ENCODE assay signal across 8 cellular contexts in the genomic region with DNA sequence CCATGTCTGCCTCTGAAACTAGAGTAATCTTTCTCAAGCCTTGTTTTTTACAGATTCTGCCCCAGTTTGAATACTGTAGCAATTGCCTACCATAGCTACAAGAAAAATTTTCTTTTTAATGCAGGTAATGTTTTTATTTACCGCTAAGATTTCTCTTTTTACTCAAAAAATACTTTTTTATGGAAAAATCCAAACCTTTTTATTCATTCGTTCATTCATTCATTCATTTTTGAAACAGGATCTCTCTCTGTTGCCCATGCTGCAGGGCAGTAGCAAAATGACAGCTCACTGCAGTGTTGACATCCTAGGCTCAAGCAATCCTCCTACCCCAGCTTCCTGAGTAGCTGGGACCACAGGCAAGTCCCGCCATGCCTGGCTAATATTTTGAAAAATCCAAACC. TPM values are rescaled to one million over a fixed set of nuclear protein-coding genes. Genes with fewer than 3 reads are reported as not detected.
DNase-seq lines count a peak whose midpoint lies in the region; ATAC-seq and FAIRE-seq lines count a peak whose summit lies in the region.
"Had no signal": no experiment of that assay in that cellular context is flagged by ENCODE, and none has a peak within 500 bp of the region (broad histone marks: within the 10 kb centered on the region; RNA-seq: fewer than 3 reads in every experiment).

No MANE protein-coding gene starts in this region.

- H3K36me3 ChIP-seq in HUES48 (ENCODE audit: control insufficient read depth, insufficient read depth, low read length) (no peaks in the 10 kb centered on the region), iPS-18a (ENCODE audit: control insufficient read depth, low read depth, low read length) (no peaks in the 10 kb centered on the region), small intestine (ENCODE audit: control insufficient read depth in 2 of 2, insufficient read depth in 2 of 2, low read length in 2 of 2) (no peaks in the 10 kb centered on the region)

- peaks cover 22% of the 10 kb centered on the region; the same call in 1 of the 2 replicates for H3K4me1 ChIP-seq in HUES48 (ENCODE audit: control insufficient read depth, insufficient read depth, low read length)
- H3K4me1 ChIP-seq in iPS-18a (ENCODE audit: control insufficient read depth, low read depth, low read length) = peaks cover 18% of the 10 kb centered on the region
- H3K4me1 ChIP-seq in small intestine (ENCODE audit: control insufficient read depth in 2 of 2, insufficient read depth in 1 of 2, low read depth in 1 of 2, low read length in 1 of 2) = peaks cover 2 to 3% of the 10 kb centered on the region in 2 donors

- H3K9me3 Mint-ChIP-seq in T-cell = no peaks in the 10 kb centered on the region

- peak overlapping the region; percentile 87 to 94 (median 87) for H3K4me3 Mint-ChIP-seq in T-cell

- H3K27me3 ChIP-seq in HUES48 (ENCODE audit: control insufficient read depth, insufficient read depth, low read length) (peaks cover 53% of the 10 kb centered on the region), iPS-18a (ENCODE audit: control insufficient read depth, insufficient read depth, low read length) (peaks cover 88% of the 10 kb centered on the region), small intestine (ENCODE audit: control insufficient read depth in 2 of 2, insufficient read depth in 2 of 2, low read length in 2 of 2) (no peaks in the 10 kb centered on the region)

- ATAC-seq in T-cell (replicated peaks in 1 of 4) = no peak
- ATAC-seq in HG03280 (IDR thresholded peaks at IDR 0.05; ENCODE audit: unreplicated experiment) = no peak

- FAIRE-seq in small intestine (lab: Jason Lieb, UNC) = no peak

- POLR2A ChIA-PET in T-cell (lab: Charles Lee) = interaction anchor here (0.6 kb wide), 2 partner anchors 21 to 31 kb away, joined by 3 to 7 read pairs; no protein-coding TSS in a partner anchor

- 78 to 85% (median 83%) methylated on average over 3 of the region's 3 CpGs for WGBS in small intestine, 3 donors

- peaks cover 0 to 6% of the 10 kb centered on the region in 2 donors for H3K27me3 Mint-ChIP-seq in T-cell

- H3K27ac ChIP-seq in HUES48 (ENCODE audit: low read depth, low read length) (no peak overlapping the region), iPS-18a (ENCODE audit: low read length) (no peak overlapping the region), small intestine (ENCODE audit: low read depth in 1 of 2, low read length in 1 of 2) (peak overlapping the region; percentile 71 to 87)

- H3K36me3 Mint-ChIP-seq in T-cell = no peaks in the 10 kb centered on the region

- CTCF ChIA-PET in T-cell (lab: Charles Lee) = interaction anchor here in 1 of 2 donors (1.1 to 1.3 kb wide), 2 partner anchors 19 to 42 kb away, joined by 3 to 4 read pairs; no protein-coding TSS in a partner anchor

- no peak overlapping the region for H3K9ac ChIP-seq in HUES48 (ENCODE audit: low read depth, low read length)
- no peak overlapping the region for H3K9ac ChIP-seq in iPS-18a (ENCODE audit: low read length)

- H3K9me3 ChIP-seq in HUES48 (ENCODE audit: control insufficient read depth, insufficient read depth, low read length) (no peaks in the 10 kb centered on the region), iPS-18a (ENCODE audit: control insufficient read depth, low read depth, low read length) (no peaks in the 10 kb centered on the region), small intestine (ENCODE audit: control insufficient read depth, low read depth) (no peaks in the 10 kb centered on the region)

- H3K4me1 Mint-ChIP-seq in T-cell = peaks cover 30 to 33% (median 32%) of the 10 kb centered on the region in 3 donors

- no peak for DNase-seq in T-cell
- DNase-seq in small intestine = no peak
- DNase-seq in cortex of kidney (lab: John Stamatoyannopoulos, UW) = no peak
- no peak for DNase-seq in HK-2 (ENCODE audit: unreplicated experiment)
- DNase-seq: GOT3 had no signal

- peak overlapping the region in 1 of 2 donors; percentile 36 for H3K27ac Mint-ChIP-seq in T-cell

- H3K4me3 ChIP-seq in HUES48 (ENCODE audit: low read depth, low read length) (peak overlapping the region; percentile 66), iPS-18a (ENCODE audit: low read length) (peak overlapping the region; percentile 42), small intestine (ENCODE audit: low read depth in 1 of 2, low read length in 2 of 2) (no peak overlapping the region)

RNA-seq across cellular contexts. Expression of gene CPT1A, which starts 2.7 kb away (rescaled TPM):
- 10 to 100 TPM; 21.2 to 44.1 (median 35.9) TPM for total RNA-seq in T-cell
- polyA plus RNA-seq in small intestine = 10 to 100 TPM; 29.5 to 33.3 (median 29.7) TPM

RNA-seq across cellular contexts. Expression of gene MRPL21, which starts 59.3 kb away (rescaled TPM):
- 10 to 100 TPM; 34.0 to 36.9 (median 35.3) TPM for total RNA-seq in T-cell
- 100 to 1,000 TPM in 2 of 3 donors, 10 to 100 TPM in 1; 97.0 to 135 (median 103) TPM for polyA plus RNA-seq in small intestine

RNA-seq across cellular contexts. Expression of gene IGHMBP2, which starts 59.3 kb away (rescaled TPM):
- total RNA-seq in T-cell = 10 to 100 TPM; 33.5 to 59.8 (median 37.0) TPM
- polyA plus RNA-seq in small intestine = 10 to 100 TPM; 10.3 to 40.7 (median 22.7) TPM

Comparison
In these comparisons a context has a peak if more than half of its experiments do, and no peak if none do; other contexts are left out.
1. H3K27ac ChIP-seq: peak in small intestine (2 of 2); none in HUES48 (single experiment) and iPS-18a (single experiment).
2. H3K4me3 ChIP-seq: peak in HUES48 (single experiment) and iPS-18a (single experiment); none in small intestine (0 of 2).